In genomic region chr2:73237168-73237567, GRCh38 we compare ENCODE assay signal across 15 cellular contexts. TPM values are rescaled to one million over a fixed set of nuclear protein-coding genes. Genes with fewer than 3 reads are reported as not detected.
A peak's percentile ranks its signal among the peaks of the same experiment; 100 is the strongest.
DNase-seq lines count a peak whose midpoint lies in the region; ATAC-seq, FAIRE-seq and TF ChIP-seq lines count a peak whose summit lies in the region.
"Had no signal": no experiment of that assay in that cellular context is flagged by ENCODE, and none has a peak within 500 bp of the region (broad histone marks: within the 10 kb centered on the region; RNA-seq: fewer than 3 reads in every experiment).

No MANE protein-coding gene starts in this region.

- H4K8ac ChIP-seq in H1 (ENCODE audit: extremely low read depth, insufficient read depth, low read length) (no peak overlapping the region), neuronal stem cell (ENCODE audit: low read depth, low read length) (no peak overlapping the region)

- H3K9ac ChIP-seq in H1 (replicated peaks in 1 of 4; ENCODE audit: extremely low read depth in 1 of 4, low read depth in 3 of 4, low read length in 3 of 4) (no peak overlapping the region), neuronal stem cell (ENCODE audit: low read depth, low read length, poor library complexity) (no peak overlapping the region)

- H3K4me2 ChIP-seq in H1 (ENCODE audit: insufficient read depth in 1 of 2, low read depth in 2 of 2, low read length in 2 of 2) (peak overlapping the region; percentile 3 to 94; a peak in 2 of 4 replicates), neuronal stem cell (ENCODE audit: insufficient read depth, low read length, poor library complexity, severe bottlenecking) (no peak overlapping the region)

- no peaks in the 10 kb centered on the region for H3K9me3 ChIP-seq in CD4-positive, alpha-beta memory T cell (ENCODE audit: control insufficient read depth in 1 of 2, low read length in 2 of 2)
- no peaks in the 10 kb centered on the region for H3K9me3 ChIP-seq in H1 (ENCODE audit: insufficient read depth in 2 of 2, low read depth in 1 of 2, low read length in 1 of 2)
- no peaks in the 10 kb centered on the region for H3K9me3 ChIP-seq in neuronal stem cell (replicated peaks in 1 of 2; ENCODE audit: control insufficient read depth in 2 of 2, insufficient read depth in 1 of 2, low read depth in 1 of 2, low read length in 2 of 2)
- H3K9me3 ChIP-seq: adrenal gland, SJSA1 had no signal

- H2BK15ac ChIP-seq in H1 (ENCODE audit: low read length) (no peak overlapping the region), neuronal stem cell (ENCODE audit: low read length) (no peak overlapping the region)

- peaks cover 17% of the 10 kb centered on the region for H3K36me3 ChIP-seq in CD4-positive, alpha-beta memory T cell (ENCODE audit: insufficient read depth, low read length)
- peaks cover 3 to 34% (median 19%) of the 10 kb centered on the region in 4 experiments for H3K36me3 ChIP-seq in H1 (ENCODE audit: control insufficient read depth in 2 of 4, insufficient read depth in 4 of 4, low read length in 3 of 4)
- peaks cover 14 to 62% of the 10 kb centered on the region in 2 donors for H3K36me3 ChIP-seq in neuronal stem cell (replicated peaks in 1 of 2; ENCODE audit: control insufficient read depth in 2 of 2, insufficient read depth in 2 of 2, low read length in 2 of 2)

- H3K4me1 Mint-ChIP-seq in CD4-positive, alpha-beta memory T cell = peaks cover 28 to 70% (median 40%) of the 10 kb centered on the region in 4 donors
- peaks cover 18 to 37% (median 25%) of the 10 kb centered on the region in 3 donors for H3K4me1 Mint-ChIP-seq in IgD-negative memory B cell

- TF ChIP-seq EP300 in H1 (IDR thresholded peaks at IDR 0.05; ENCODE audit: borderline replicate concordance in 1 of 2, low read depth in 2 of 2, low read length in 2 of 2) = no peak

- peaks cover 6 to 58% of the 10 kb centered on the region in 2 donors for H3K36me3 Mint-ChIP-seq in CD4-positive, alpha-beta memory T cell
- no peaks in the 10 kb centered on the region for H3K36me3 Mint-ChIP-seq in IgD-negative memory B cell

- no peak for ATAC-seq in GM19324 (IDR thresholded peaks at IDR 0.05; ENCODE audit: low FRiP score, unreplicated experiment)
- ATAC-seq in GM18520 (IDR thresholded peaks at IDR 0.05; ENCODE audit: unreplicated experiment) = no peak

- no peak for TF ChIP-seq CTCF in H1 (IDR thresholded peaks at IDR 0.05; ENCODE audit: control extremely low read depth in 1 of 3, insufficient read depth in 1 of 3, low read depth in 1 of 3, low read length in 3 of 3)

- H4K20me1 ChIP-seq in H1 (replicated peaks in 1 of 2; ENCODE audit: control insufficient read depth in 1 of 2, insufficient read depth in 2 of 2, low read length in 2 of 2) = peaks cover 9 to 28% of the 10 kb centered on the region in 2 experiments

- no peak overlapping the region for H2BK120ac ChIP-seq in H1 (replicated peaks; ENCODE audit: low read depth, low read length)
- no peak overlapping the region for H2BK120ac ChIP-seq in neuronal stem cell (ENCODE audit: low read depth, low read length)

- peaks cover 52 to 75% of the 10 kb centered on the region in 2 experiments for H3K79me2 ChIP-seq in H1 (ENCODE audit: control insufficient read depth in 1 of 2, insufficient read depth in 2 of 2, low read length in 2 of 2)

- no peak for TF ChIP-seq RAD21 in H1 (IDR thresholded peaks at IDR 0.05 in 1 of 2, conservative IDR thresholded peaks at IDR 0.05 in 1 of 2; ENCODE audit: low read depth in 2 of 2, low read length in 2 of 2)

- H3K4ac ChIP-seq in H1 (replicated peaks; ENCODE audit: insufficient read length, low read depth, low read length) = no peak overlapping the region
- no peak overlapping the region for H3K4ac ChIP-seq in neuronal stem cell (ENCODE audit: low read length)

- peaks cover 42% of the 10 kb centered on the region for H3K4me1 ChIP-seq in CD4-positive, alpha-beta memory T cell (ENCODE audit: insufficient read depth, low read length)
- H3K4me1 ChIP-seq in H1 (replicated peaks in 1 of 4; ENCODE audit: control insufficient read depth in 3 of 4, insufficient read depth in 4 of 4, low read length in 3 of 4) (peaks cover 10 to 21% (median 16%) of the 10 kb centered on the region in 4 experiments; a peak in 6 of 7 replicates), neuronal stem cell (ENCODE audit: control insufficient read depth in 2 of 2, insufficient read depth in 1 of 2, low read depth in 1 of 2, low read length in 2 of 2) (peaks cover 11 to 13% of the 10 kb centered on the region in 2 donors)

- no peak overlapping the region for H3K4me3 ChIP-seq in CD4-positive, alpha-beta memory T cell (ENCODE audit: low read length in 2 of 2)
- H3K4me3 ChIP-seq in H1 (ENCODE audit: extremely low read depth in 1 of 4, insufficient read depth in 2 of 4, low read depth in 3 of 4, low read length in 4 of 4) = no peak overlapping the region
- H3K4me3 ChIP-seq in neuronal stem cell (ENCODE audit: low read length in 2 of 2) = no peak overlapping the region
- H3K4me3 ChIP-seq: adrenal gland, SJSA1 had no signal

- no peaks in the 10 kb centered on the region for H3K9me3 Mint-ChIP-seq in CD4-positive, alpha-beta memory T cell
- H3K9me3 Mint-ChIP-seq in IgD-negative memory B cell = no peaks in the 10 kb centered on the region
- H3K9me3 Mint-ChIP-seq: dendritic cell treated with granulocyte-macrophage colony-stimulating factor and Interleukin-4, amounts not matched to agents 40 ng/mL and 50 ng/mL, for 4 days had no signal

- CTCF ChIA-PET in CD4-positive, alpha-beta memory T cell (lab: Charles Lee; ENCODE audit: partially characterized antibody) = interaction anchor here (1.4 to 8.4 kb wide), 3 partner anchors 25 to 53 kb away, joined by 6 to 77 read pairs (median 6); partner anchors contain the start of gene SMYD5
- CTCF ChIA-PET in H1 (lab: Charles Lee; ENCODE audit: partially characterized antibody) = interaction anchor here (1.2 to 10.2 kb wide), 4 partner anchors 11 to 263 kb away, joined by 4 to 51 read pairs (median 10); no protein-coding TSS in a partner anchor

- peak overlapping the region; percentile 10 to 97 (median 80) for H3K27ac Mint-ChIP-seq in CD4-positive, alpha-beta memory T cell
- peak overlapping the region in 2 of 3 donors; percentile 2 to 24 for H3K27ac Mint-ChIP-seq in IgD-negative memory B cell
- H3K27ac Mint-ChIP-seq: dendritic cell treated with granulocyte-macrophage colony-stimulating factor and Interleukin-4, amounts not matched to agents 40 ng/mL and 50 ng/mL, for 4 days had no signal

- H3K23me2 ChIP-seq in H1 (ENCODE audit: low read depth, low read length) = peaks cover 21% of the 10 kb centered on the region

- no peaks in the 10 kb centered on the region for H3K27me3 ChIP-seq in CD4-positive, alpha-beta memory T cell (ENCODE audit: insufficient read depth, low read length)
- H3K27me3 ChIP-seq in H1 (replicated peaks in 1 of 4; ENCODE audit: control insufficient read depth in 3 of 4, extremely low read depth in 1 of 4, insufficient read depth in 3 of 4, low read length in 3 of 4) = no peaks in the 10 kb centered on the region; a peak in 2 of 7 replicates
- no peaks in the 10 kb centered on the region for H3K27me3 ChIP-seq in neuronal stem cell (ENCODE audit: control insufficient read depth in 3 of 3, insufficient read depth in 3 of 3, low read depth in 1 of 3, low read length in 3 of 3)
- H3K27me3 ChIP-seq: adrenal gland, SJSA1 had no signal

- H3K23ac ChIP-seq in H1 (ENCODE audit: insufficient read length) = no peak overlapping the region
- H3K23ac ChIP-seq in neuronal stem cell (ENCODE audit: low read depth, low read length, poor library complexity) = no peak overlapping the region

- H3K18ac ChIP-seq in H1 (ENCODE audit: extremely low read depth, low read length) (no peak overlapping the region), neuronal stem cell (ENCODE audit: low read length) (no peak overlapping the region)

- H2BK20ac ChIP-seq in H1 (ENCODE audit: low read length) = no peak overlapping the region

- POLR2A ChIA-PET in CD4-positive, alpha-beta memory T cell (lab: Charles Lee; ENCODE audit: partially characterized antibody) = interaction anchor here (1.0 kb wide), 1 partner anchor 501 kb away, joined by 3 read pairs; no protein-coding TSS in a partner anchor
- POLR2A ChIA-PET in H1 (lab: Charles Lee; ENCODE audit: partially characterized antibody) = interaction anchor here (1.8 to 8.8 kb wide), 6 partner anchors 8 to 31 kb away, joined by 6 to 113 read pairs (median 59); no protein-coding TSS in a partner anchor

- H3K56ac ChIP-seq in H1 (replicated peaks; ENCODE audit: insufficient read length, low read depth, low read length) = no peak overlapping the region

- no peak overlapping the region for H4K5ac ChIP-seq in H1 (ENCODE audit: insufficient read length, low read depth, low read length)

- peak overlapping the region in 1 of 8 donors; percentile 19 for H3K4me3 Mint-ChIP-seq in CD4-positive, alpha-beta memory T cell
- H3K4me3 Mint-ChIP-seq in IgD-negative memory B cell = peak overlapping the region in 1 of 4 donors; percentile 99
- H3K4me3 Mint-ChIP-seq: dendritic cell treated with granulocyte-macrophage colony-stimulating factor and Interleukin-4, amounts not matched to agents 40 ng/mL and 50 ng/mL, for 4 days had no signal

- no peak overlapping the region; the same call in 1 of the 2 replicates for H2BK5ac ChIP-seq in H1 (ENCODE audit: low read depth, low read length)
- H2BK5ac ChIP-seq in neuronal stem cell (ENCODE audit: low read length) = no peak overlapping the region

- H2AK5ac ChIP-seq in H1 (ENCODE audit: low read depth, low read length) = no peak overlapping the region
- H2AK5ac ChIP-seq in neuronal stem cell (ENCODE audit: low read depth, low read length) = no peak overlapping the region

- FAIRE-seq in H1 (lab: Jason Lieb, UNC) = no peak

- WGBS in H1 (ENCODE audit: extremely low coverage in 1 of 2, insufficient coverage in 1 of 2, insufficient read length in 1 of 2, insufficient replicate concordance in 2 of 2, low coverage in 1 of 2, low lambda C conversion rate in 2 of 2, missing lambda C conversion rate in 1 of 2), 2 experiments = 100% methylated on average over 1 of the region's 1 CpG; no CpG with 5 or more reads in 1 of the 2 experiments
- no CpG with 5 or more reads among the region's 1 CpG for WGBS in neuronal stem cell (ENCODE audit: extremely low coverage in 2 of 2, insufficient read length in 2 of 2, insufficient replicate concordance in 1 of 2), 2 donors

- no peak for TF ChIP-seq POLR2A in H1 (IDR thresholded peaks at IDR 0.05; ENCODE audit: control extremely low read depth in 1 of 2, low read depth in 2 of 2, low read length in 2 of 2)

- no peak overlapping the region for H3K14ac ChIP-seq in H1 (ENCODE audit: insufficient read length)
- no peak overlapping the region for H3K14ac ChIP-seq in neuronal stem cell (ENCODE audit: low read length)

- H3K27ac ChIP-seq in CD4-positive, alpha-beta memory T cell (ENCODE audit: low read depth, low read length) = no peak overlapping the region
- H3K27ac ChIP-seq in H1 (ENCODE audit: low read depth, low read length) (no peak overlapping the region), neuronal stem cell (replicated peaks; ENCODE audit: low read length) (no peak overlapping the region)
- H3K27ac ChIP-seq: C4-2B, SJSA1 had no signal

- H2AFZ ChIP-seq in H1 (ENCODE audit: low read length) = no peak overlapping the region
- no peak overlapping the region for H2AFZ ChIP-seq in neuronal stem cell (ENCODE audit: low read length)

- DNase-seq in CD4-positive, alpha-beta memory T cell = no peak
- no peak for DNase-seq in H1 (ENCODE audit: low read depth in 1 of 2, low spot score in 2 of 2)
- no peak for DNase-seq in neuronal stem cell (ENCODE audit: low spot score)
- DNase-seq: adrenal gland; GF-D8; NCI-H187; stimulated activated CD4-positive, alpha-beta T cell treated with anti-CD3 and anti-CD28 coated beads, Interleukin-2, amount 100 ng/mL, for 48 hours had no signal

- H3K27me3 Mint-ChIP-seq in CD4-positive, alpha-beta memory T cell = no peaks in the 10 kb centered on the region
- no peaks in the 10 kb centered on the region for H3K27me3 Mint-ChIP-seq in IgD-negative memory B cell
- H3K27me3 Mint-ChIP-seq: dendritic cell treated with granulocyte-macrophage colony-stimulating factor and Interleukin-4, amounts not matched to agents 40 ng/mL and 50 ng/mL, for 4 days had no signal

- intact Hi-C loops in CD4-positive, alpha-beta memory T cell (cut with micrococcal nuclease) = loop anchor here (10.0 kb wide), 1 partner anchor 748 kb away; the partner anchor contains the start of gene TET3

- H3K79me1 ChIP-seq in H1 (ENCODE audit: low read depth, low read length) (peaks cover 8% of the 10 kb centered on the region), neuronal stem cell (ENCODE audit: low read depth, low read length) (peaks cover 5% of the 10 kb centered on the region)

- H4K91ac ChIP-seq in H1 (replicated peaks; ENCODE audit: insufficient read length, low read length) = no peak overlapping the region
- H4K91ac ChIP-seq in neuronal stem cell (ENCODE audit: low read depth, low read length, poor library complexity) = no peak overlapping the region

- H2BK12ac ChIP-seq in H1 (ENCODE audit: low read depth, low read length) = no peak overlapping the region
- H2BK12ac ChIP-seq in neuronal stem cell (ENCODE audit: low read length) = no peak overlapping the region

RNA-seq across cellular contexts. Expression of gene CCT7, which starts 3.1 kb away (rescaled TPM):
- total RNA-seq in CD4-positive, alpha-beta memory T cell = 100 to 1,000 TPM; 187 to 188 TPM
- polyA plus RNA-seq in CD4-positive, alpha-beta memory T cell = 100 to 1,000 TPM; 239 to 400 TPM
- 242 TPM for polyA plus RNA-seq in IgD-negative memory B cell
- total RNA-seq in H1 (2021; fragmentation: NEBNext Ultra II Directional; extraction: Animal tissue kit (Norgen Biotek cat#: 25700)) = 474 and 486 TPM in 2 replicates
- polyA plus RNA-seq in H1 (2011; rRNA removed) = 440 and 465 TPM in 2 replicates
- 483 TPM for polyA plus RNA-seq in H1 (2011; cell fraction: cytosol; rRNA removed)
- polyA plus RNA-seq in H1 (2011; cell fraction: nucleus; rRNA removed) = 363 TPM
- 514 to 726 TPM (median 597 TPM) in 4 replicates for polyA plus RNA-seq in H1 (2012, experiment 1 of 2)
- 623 TPM for polyA plus RNA-seq in H1 (2012, experiment 2 of 2)
- polyA plus RNA-seq in H1 (2013, experiment 1 of 2) = 488 TPM
- 468 TPM for polyA plus RNA-seq in H1 (2013, experiment 2 of 2)
- 487 and 491 TPM in 2 replicates for polyA minus RNA-seq in H1 (2011; rRNA and poly(A)+ RNA removed)
- 206 TPM for polyA minus RNA-seq in H1 (2011; cell fraction: cytosol; rRNA and poly(A)+ RNA removed)
- polyA minus RNA-seq in H1 (2011; cell fraction: nucleus; rRNA and poly(A)+ RNA removed) = 137 TPM
- polyA plus RNA-seq in neuronal stem cell (2013, experiment 1 of 2) = 438 TPM
- 440 TPM for polyA plus RNA-seq in neuronal stem cell (2013, experiment 2 of 2)

RNA-seq across cellular contexts. Expression of gene PRADC1, which starts 4.1 kb away (rescaled TPM):
- total RNA-seq in CD4-positive, alpha-beta memory T cell = 1 to 10 TPM; 7.0 to 7.4 TPM
- polyA plus RNA-seq in CD4-positive, alpha-beta memory T cell = 10 to 100 TPM; 20.5 to 41.5 TPM
- polyA plus RNA-seq in IgD-negative memory B cell (12.4 TPM), H1 (2011; rRNA removed) (13.1 and 13.3 TPM in 2 replicates)
- 7.5 and 8.9 TPM in 2 replicates for total RNA-seq in H1 (2021; fragmentation: NEBNext Ultra II Directional; extraction: Animal tissue kit (Norgen Biotek cat#: 25700))
- polyA plus RNA-seq in H1 (2011; cell fraction: cytosol; rRNA removed) = 9.1 TPM
- polyA plus RNA-seq in H1 (2011; cell fraction: nucleus; rRNA removed) = 10.3 TPM
- 6.0 to 10.3 TPM (median 8.5 TPM) in 4 replicates for polyA plus RNA-seq in H1 (2012, experiment 1 of 2)
- 11.7 TPM for polyA plus RNA-seq in H1 (2012, experiment 2 of 2)
- 9.0 TPM for polyA plus RNA-seq in H1 (2013, experiment 1 of 2)
- polyA plus RNA-seq in H1 (2013, experiment 2 of 2) = 11.5 TPM
- polyA minus RNA-seq in H1 (2011; rRNA and poly(A)+ RNA removed) = 5.9 TPM in 2 replicates
- 4.0 TPM for polyA minus RNA-seq in H1 (2011; cell fraction: cytosol; rRNA and poly(A)+ RNA removed)
- polyA minus RNA-seq in H1 (2011; cell fraction: nucleus; rRNA and poly(A)+ RNA removed) = 3.7 TPM
- polyA plus RNA-seq in neuronal stem cell (2013, experiment 1 of 2) = 9.8 TPM
- polyA plus RNA-seq in neuronal stem cell (2013, experiment 2 of 2) = 9.4 TPM

RNA-seq across cellular contexts. Expression of gene SMYD5, which starts 23.1 kb away (rescaled TPM):
- total RNA-seq in CD4-positive, alpha-beta memory T cell = 10 to 100 TPM; 38.4 to 38.9 TPM
- 10 to 100 TPM; 21.3 to 23.5 TPM for polyA plus RNA-seq in CD4-positive, alpha-beta memory T cell
- polyA plus RNA-seq in IgD-negative memory B cell = 27.4 TPM
- total RNA-seq in H1 (2021; fragmentation: NEBNext Ultra II Directional; extraction: Animal tissue kit (Norgen Biotek cat#: 25700)) = 56.7 and 61.5 TPM in 2 replicates
- polyA plus RNA-seq in H1 (2011; rRNA removed) = 35.2 and 43.3 TPM in 2 replicates
- 47.0 TPM for polyA plus RNA-seq in H1 (2011; cell fraction: cytosol; rRNA removed)
- polyA plus RNA-seq in H1 (2011; cell fraction: nucleus; rRNA removed) = 64.5 TPM
- 47.7 to 56.0 TPM (median 51.5 TPM) in 4 replicates for polyA plus RNA-seq in H1 (2012, experiment 1 of 2)
- 58.6 TPM for polyA plus RNA-seq in H1 (2012, experiment 2 of 2)
- 35.9 TPM for polyA plus RNA-seq in H1 (2013, experiment 1 of 2)
- polyA plus RNA-seq in H1 (2013, experiment 2 of 2) = 33.4 TPM
- 59.6 and 76.4 TPM in 2 replicates for polyA minus RNA-seq in H1 (2011; rRNA and poly(A)+ RNA removed)
- 26.2 TPM for polyA minus RNA-seq in H1 (2011; cell fraction: cytosol; rRNA and poly(A)+ RNA removed)
- 30.7 TPM for polyA minus RNA-seq in H1 (2011; cell fraction: nucleus; rRNA and poly(A)+ RNA removed)
- polyA plus RNA-seq in neuronal stem cell (2013, experiment 1 of 2) = 22.5 TPM
- 22.4 TPM for polyA plus RNA-seq in neuronal stem cell (2013, experiment 2 of 2)

RNA-seq across cellular contexts. Expression of gene NOTO, which starts 34.8 kb away (rescaled TPM):
- not detected for total RNA-seq in CD4-positive, alpha-beta memory T cell
- not detected for polyA plus RNA-seq in CD4-positive, alpha-beta memory T cell
- polyA plus RNA-seq in IgD-negative memory B cell (not detected), H1 (2011; rRNA removed) (0.33 and 0.46 TPM in 2 replicates)
- 0.44 and 0.54 TPM in 2 replicates for total RNA-seq in H1 (2021; fragmentation: NEBNext Ultra II Directional; extraction: Animal tissue kit (Norgen Biotek cat#: 25700))
- 0.30 TPM for polyA plus RNA-seq in H1 (2011; cell fraction: cytosol; rRNA removed)
- 0.78 TPM for polyA plus RNA-seq in H1 (2011; cell fraction: nucleus; rRNA removed)
- 0.23 to 0.35 TPM (median 0.31 TPM) in 4 replicates for polyA plus RNA-seq in H1 (2012, experiment 1 of 2)
- 0.30 TPM for polyA plus RNA-seq in H1 (2012, experiment 2 of 2)
- 0.12 TPM for polyA plus RNA-seq in H1 (2013, experiment 1 of 2)
- 0.18 TPM for polyA plus RNA-seq in H1 (2013, experiment 2 of 2)
- polyA minus RNA-seq in H1 (2011; rRNA and poly(A)+ RNA removed) = 0.13 and 0.44 TPM in 2 replicates
- 0.51 TPM for polyA minus RNA-seq in H1 (2011; cell fraction: cytosol; rRNA and poly(A)+ RNA removed)
- 0.80 TPM for polyA minus RNA-seq in H1 (2011; cell fraction: nucleus; rRNA and poly(A)+ RNA removed)
- polyA plus RNA-seq in neuronal stem cell (2013, experiment 1 of 2) = not detected
- polyA plus RNA-seq in neuronal stem cell (2013, experiment 2 of 2) = not detected
- total RNA-seq: adrenal gland, mononuclear cell, renal cortical epithelial cell, SJSA1 had no signal

RNA-seq across cellular contexts. Expression of gene FBXO41, which starts 47.1 kb away (rescaled TPM):
- 10 to 100 TPM in 1 of 2 experiments, 1 to 10 TPM in 1; 9.8 to 11.4 TPM for total RNA-seq in CD4-positive, alpha-beta memory T cell
- 1 to 10 TPM in 1 of 2 donors, not detected in 1; 1.6 TPM for polyA plus RNA-seq in CD4-positive, alpha-beta memory T cell
- 3.8 TPM for polyA plus RNA-seq in IgD-negative memory B cell
- total RNA-seq in H1 (2021; fragmentation: NEBNext Ultra II Directional; extraction: Animal tissue kit (Norgen Biotek cat#: 25700)) = 13.5 and 14.3 TPM in 2 replicates
- polyA plus RNA-seq in H1 (2011; rRNA removed) = 11.2 and 16.3 TPM in 2 replicates
- 14.8 TPM for polyA plus RNA-seq in H1 (2011; cell fraction: cytosol; rRNA removed)
- polyA plus RNA-seq in H1 (2011; cell fraction: nucleus; rRNA removed) = 64.1 TPM
- polyA plus RNA-seq in H1 (2012, experiment 1 of 2) = 10.8 to 13.2 TPM (median 12.2 TPM) in 4 replicates
- 7.5 TPM for polyA plus RNA-seq in H1 (2012, experiment 2 of 2)
- polyA plus RNA-seq in H1 (2013, experiment 1 of 2) = 9.2 TPM
- 7.3 TPM for polyA plus RNA-seq in H1 (2013, experiment 2 of 2)
- 9.5 and 11.5 TPM in 2 replicates for polyA minus RNA-seq in H1 (2011; rRNA and poly(A)+ RNA removed)
- polyA minus RNA-seq in H1 (2011; cell fraction: cytosol; rRNA and poly(A)+ RNA removed) = 8.5 TPM
- 17.1 TPM for polyA minus RNA-seq in H1 (2011; cell fraction: nucleus; rRNA and poly(A)+ RNA removed)
- polyA plus RNA-seq in neuronal stem cell (2013, experiment 1 of 2) = 3.3 TPM
- 3.3 TPM for polyA plus RNA-seq in neuronal stem cell (2013, experiment 2 of 2)
